ENCODE assay signal across 13 cellular contexts in genomic region chr4:116016201-116016600, GRCh38.
DNase-seq lines count a peak whose midpoint lies in the region; ATAC-seq and TF ChIP-seq lines count a peak whose summit lies in the region.
"Had no signal": no experiment of that assay in that cellular context is flagged by ENCODE, and none has a peak within 500 bp of the region (broad histone marks: within the 10 kb centered on the region; RNA-seq: fewer than 3 reads in every experiment).

No MANE protein-coding gene starts in this region.

- DNase-seq in SIG-M5 treated with dmso at 0.1 percent for 504 hours (lab: John Stamatoyannopoulos, UW; ENCODE audit: unreplicated experiment) = peak; percentile 91
- peak; percentile 90 to 97 for DNase-seq in foreskin keratinocyte
- DNase-seq in HuH-7.5 (ENCODE audit: low spot score) = no peak
- no peak for DNase-seq in NCI-H774 (lab: John Stamatoyannopoulos, UW)
- DNase-seq in T-helper 17 cell = no peak
- no peak for DNase-seq in iPS-NIHi11 (ENCODE audit: low spot score)
- DNase-seq: NCI-H510A; stimulated activated CD4-positive, alpha-beta T cell treated with anti-CD3 and anti-CD28 coated beads, Interleukin-2, amount 100 ng/mL, for 48 hours had no signal

- H3K27me3 Mint-ChIP-seq in T-helper 17 cell = no peaks in the 10 kb centered on the region
- H3K27me3 Mint-ChIP-seq: brain had no signal

- TF ChIP-seq RAD21 in Ishikawa (IDR thresholded peaks at IDR 0.05; ENCODE audit: low read depth) = no peak

- peak overlapping the region; percentile 3; the same call in 1 of the 2 replicates for H3K27ac ChIP-seq in C4-2B
- H3K27ac ChIP-seq in foreskin keratinocyte = no peak overlapping the region
- H3K27ac ChIP-seq: neutrophil had no signal

- no peak for TF ChIP-seq CTCF in C4-2B (conservative IDR thresholded peaks at IDR 0.05)
- TF ChIP-seq CTCF in foreskin keratinocyte (conservative IDR thresholded peaks at IDR 0.05) = no peak

- peaks cover 12% of the 10 kb centered on the region for H3K4me1 ChIP-seq in foreskin keratinocyte

- H3K27me3 ChIP-seq in foreskin keratinocyte = no peaks in the 10 kb centered on the region
- H3K27me3 ChIP-seq: neutrophil had no signal

- no peak for TF ChIP-seq EP300 in Ishikawa (IDR thresholded peaks at IDR 0.05; ENCODE audit: borderline replicate concordance)

- H3K9me3 ChIP-seq in T-helper 17 cell (ENCODE audit: control insufficient read depth, low read length, poor library complexity, severe bottlenecking) = peaks cover 4% of the 10 kb centered on the region

- ATAC-seq in foreskin keratinocyte (peak; percentile 97), T-helper 17 cell (no peak)
- ATAC-seq: K562 had no signal

- H3K4me3 Mint-ChIP-seq in T-helper 17 cell = no peak overlapping the region
- H3K4me3 Mint-ChIP-seq: brain had no signal

- H3K4me1 Mint-ChIP-seq in T-helper 17 cell = no peaks in the 10 kb centered on the region
- H3K4me1 Mint-ChIP-seq: brain had no signal

- H3K36me3 Mint-ChIP-seq in T-helper 17 cell (ENCODE audit: low read depth) = no peaks in the 10 kb centered on the region

- no peak overlapping the region for H3K27ac Mint-ChIP-seq in T-helper 17 cell
- H3K27ac Mint-ChIP-seq: brain had no signal

TF ChIP-seq in Ishikawa, 13 proteins besides CTCF, POLR2A, EP300 and RAD21:
- TF ChIP-seq CEBPB (IDR thresholded peaks at IDR 0.05) (peak; percentile 51; the same call in 1 of the 2 replicates), FOXM1 (IDR thresholded peaks at IDR 0.05; ENCODE audit: borderline replicate concordance, low read depth) (no peak)
- TF ChIP-seq, protein P1, sequence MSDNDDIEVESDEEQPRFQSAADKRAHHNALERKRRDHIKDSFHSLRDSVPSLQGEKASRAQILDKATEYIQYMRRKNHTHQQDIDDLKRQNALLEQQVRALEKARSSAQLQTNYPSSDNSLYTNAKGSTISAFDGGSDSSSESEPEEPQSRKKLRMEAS (IDR thresholded peaks at IDR 0.05) = no peak
TF ChIP-seq in Ishikawa: peak in this region for 1.

Comparison
In these comparisons a context has a peak if more than half of its experiments do, and no peak if none do; other contexts are left out.
1. DNase-seq: peak in SIG-M5 treated with dmso at 0.1 percent for 504 hours (single experiment) and foreskin keratinocyte (2 of 2); none in HuH-7.5 (single experiment), NCI-H774 (single experiment), T-helper 17 cell (0 of 3) and iPS-NIHi11 (single experiment).